ENCODE assay signal across 9 cellular contexts in genomic region chr4:142282870-142283431, GRCh38.
DNase-seq lines count a peak whose midpoint lies in the region; ATAC-seq and TF ChIP-seq lines count a peak whose summit lies in the region.
"Had no signal": no experiment of that assay in that cellular context is flagged by ENCODE, and none has a peak within 500 bp of the region (broad histone marks: within the 10 kb centered on the region; RNA-seq: fewer than 3 reads in every experiment).

No MANE protein-coding gene starts in this region.

- H3K4me3 Mint-ChIP-seq in activated naive CD4-positive, alpha-beta T cell treated with anti-CD3 and anti-CD28 coated beads for 36 hours, result no peak overlapping the region
- H3K4me3 Mint-ChIP-seq: stimulated activated naive CD8-positive, alpha-beta T cell treated with anti-CD3 and anti-CD28 coated beads, Interleukin-15, Interleukin-2, amounts not matched to agents 100 ng/mL and 50 ng/mL, for 24 hours had no signal

- H3K27me3 Mint-ChIP-seq in activated naive CD4-positive, alpha-beta T cell treated with anti-CD3 and anti-CD28 coated beads for 36 hours (ENCODE audit: low read depth), result no peaks in the 10 kb centered on the region
- H3K27me3 Mint-ChIP-seq: stimulated activated naive CD8-positive, alpha-beta T cell treated with anti-CD3 and anti-CD28 coated beads, Interleukin-15, Interleukin-2, amounts not matched to agents 100 ng/mL and 50 ng/mL, for 24 hours had no signal

- H3K4me3 ChIP-seq in Loucy (ENCODE audit: low read length, poor library complexity, severe bottlenecking), result no peak overlapping the region
- no peak overlapping the region for H3K4me3 ChIP-seq in esophagus squamous epithelium
- H3K4me3 ChIP-seq in testis, result no peak overlapping the region

- H3K4me1 Mint-ChIP-seq in activated naive CD4-positive, alpha-beta T cell treated with anti-CD3 and anti-CD28 coated beads for 36 hours (ENCODE audit: low read depth), result peaks cover 29% of the 10 kb centered on the region

- H4K20me1 ChIP-seq in Loucy (ENCODE audit: insufficient read depth, low read length, poor library complexity, severe bottlenecking), result no peaks in the 10 kb centered on the region

- H3K27ac Mint-ChIP-seq in activated naive CD4-positive, alpha-beta T cell treated with anti-CD3 and anti-CD28 coated beads for 36 hours, result no peak overlapping the region
- H3K27ac Mint-ChIP-seq: stimulated activated naive CD8-positive, alpha-beta T cell treated with anti-CD3 and anti-CD28 coated beads, Interleukin-15, Interleukin-2, amounts not matched to agents 100 ng/mL and 50 ng/mL, for 24 hours had no signal

- H3K4me1 ChIP-seq in Loucy (ENCODE audit: insufficient read depth, low read length, poor library complexity, severe bottlenecking) (peaks cover 3% of the 10 kb centered on the region), esophagus squamous epithelium (no peaks in the 10 kb centered on the region), testis (no peaks in the 10 kb centered on the region)

- no peak for TF ChIP-seq POLR2A in esophagus squamous epithelium (IDR thresholded peaks at IDR 0.05)
- no peak for TF ChIP-seq POLR2A in testis (IDR thresholded peaks at IDR 0.05)

- no peak overlapping the region for H2AFZ ChIP-seq in Loucy (ENCODE audit: low read length)

- peak; percentile 60 for DNase-seq in activated naive CD4-positive, alpha-beta T cell treated with anti-CD3 and anti-CD28 coated beads for 36 hours
- no peak for DNase-seq in activated naive CD4-positive, alpha-beta T cell (lab: John Stamatoyannopoulos, UW)
- DNase-seq in esophagus squamous epithelium (lab: John Stamatoyannopoulos, UW) (no peak), testis (peak; percentile 21), GOT3 (lab: John Stamatoyannopoulos, UW) (no peak), DMS79 (lab: John Stamatoyannopoulos, UW) (no peak)

- H3K27ac ChIP-seq in esophagus squamous epithelium (no peak overlapping the region), testis (no peak overlapping the region)

- ATAC-seq in GM18498 (IDR thresholded peaks at IDR 0.05; ENCODE audit: unreplicated experiment), result no peak

- H3K9me2 ChIP-seq in Loucy (replicated peaks; ENCODE audit: low read depth, low read length), result no peaks in the 10 kb centered on the region

- no peak overlapping the region for H3K9ac ChIP-seq in Loucy (ENCODE audit: low read depth, low read length, poor library complexity, severe bottlenecking)

- H3K36me3 Mint-ChIP-seq in activated naive CD4-positive, alpha-beta T cell treated with anti-CD3 and anti-CD28 coated beads for 36 hours (ENCODE audit: low read depth), result peaks cover 4% of the 10 kb centered on the region

- H3K9me3 Mint-ChIP-seq in activated naive CD4-positive, alpha-beta T cell treated with anti-CD3 and anti-CD28 coated beads for 36 hours, result no peaks in the 10 kb centered on the region
- H3K9me3 Mint-ChIP-seq: stimulated activated naive CD8-positive, alpha-beta T cell treated with anti-CD3 and anti-CD28 coated beads, Interleukin-15, Interleukin-2, amounts not matched to agents 100 ng/mL and 50 ng/mL, for 24 hours had no signal

- H3K36me3 ChIP-seq in Loucy (ENCODE audit: insufficient read depth, low read length), result no peaks in the 10 kb centered on the region
- H3K36me3 ChIP-seq in esophagus squamous epithelium, result no peaks in the 10 kb centered on the region
- H3K36me3 ChIP-seq in testis (ENCODE audit: low read depth, missing control alignments), result no peaks in the 10 kb centered on the region

- peaks cover 3% of the 10 kb centered on the region for H3K79me2 ChIP-seq in Loucy (ENCODE audit: insufficient read depth, low read length)

- no peaks in the 10 kb centered on the region for H3F3A ChIP-seq in Loucy (ENCODE audit: low read depth)

- H3K9me3 ChIP-seq in Loucy (ENCODE audit: insufficient read depth, low read depth, low read length) (no peaks in the 10 kb centered on the region), esophagus squamous epithelium (no peaks in the 10 kb centered on the region), testis (no peaks in the 10 kb centered on the region)

- TF ChIP-seq CTCF in Loucy (conservative IDR thresholded peaks at IDR 0.05; ENCODE audit: low read length) (peak; percentile 92), esophagus squamous epithelium (IDR thresholded peaks at IDR 0.05) (peak; percentile 19 to 58 (median 32)), testis (IDR thresholded peaks at IDR 0.05) (peak in 2 of 3 experiments; percentile 32 to 62)

- intact Hi-C loops in activated naive CD4-positive, alpha-beta T cell treated with anti-CD3 and anti-CD28 coated beads for 36 hours (cut with micrococcal nuclease), result loop anchor here (1.0 to 10.0 kb wide), 9 partner anchors 72 to 902 kb away; partner anchors contain the start of gene USP38
- intact Hi-C loops in esophagus squamous epithelium (cut with DNase I), result no loop called here
- intact Hi-C loops in testis (cut with DNase I; ENCODE audit: low total_unique reads), result no loop called here

- WGBS in esophagus squamous epithelium, 2 donors, result 28 to 30% methylated on average over 2 of the region's 2 CpGs
- 27 to 32% methylated on average over 2 of the region's 2 CpGs for WGBS in testis, 2 donors

- H3K27me3 ChIP-seq in Loucy (ENCODE audit: insufficient read depth, low read length, poor library complexity, severe bottlenecking) (no peaks in the 10 kb centered on the region), esophagus squamous epithelium (no peaks in the 10 kb centered on the region), testis (no peaks in the 10 kb centered on the region)

- no peak overlapping the region for H3K4me2 ChIP-seq in Loucy (ENCODE audit: low read depth, low read length, poor library complexity, severe bottlenecking)

- CTCF ChIA-PET in activated naive CD4-positive, alpha-beta T cell treated with anti-CD3 and anti-CD28 coated beads for 36 hours (lab: Charles Lee), result interaction anchor here (0.5 to 3.6 kb wide), 20 partner anchors 8 to 511 kb away, joined by 3 to 16 read pairs (median 4); no protein-coding TSS in a partner anchor

Comparison
In these comparisons a context has a peak if more than half of its experiments do, and no peak if none do; other contexts are left out.
1. DNase-seq: peak in activated naive CD4-positive, alpha-beta T cell treated with anti-CD3 and anti-CD28 coated beads for 36 hours (single experiment) and testis (single experiment); none in activated naive CD4-positive, alpha-beta T cell (0 of 4), esophagus squamous epithelium (single experiment), GOT3 (single experiment) and DMS79 (single experiment).
2. CTCF ChIP-seq: peak in every context shown above with its lines; median percentile 92 in Loucy; 47 in testis; 32 in esophagus squamous epithelium.